ENCODE assay signal across 1 cellular context in the genomic region with DNA sequence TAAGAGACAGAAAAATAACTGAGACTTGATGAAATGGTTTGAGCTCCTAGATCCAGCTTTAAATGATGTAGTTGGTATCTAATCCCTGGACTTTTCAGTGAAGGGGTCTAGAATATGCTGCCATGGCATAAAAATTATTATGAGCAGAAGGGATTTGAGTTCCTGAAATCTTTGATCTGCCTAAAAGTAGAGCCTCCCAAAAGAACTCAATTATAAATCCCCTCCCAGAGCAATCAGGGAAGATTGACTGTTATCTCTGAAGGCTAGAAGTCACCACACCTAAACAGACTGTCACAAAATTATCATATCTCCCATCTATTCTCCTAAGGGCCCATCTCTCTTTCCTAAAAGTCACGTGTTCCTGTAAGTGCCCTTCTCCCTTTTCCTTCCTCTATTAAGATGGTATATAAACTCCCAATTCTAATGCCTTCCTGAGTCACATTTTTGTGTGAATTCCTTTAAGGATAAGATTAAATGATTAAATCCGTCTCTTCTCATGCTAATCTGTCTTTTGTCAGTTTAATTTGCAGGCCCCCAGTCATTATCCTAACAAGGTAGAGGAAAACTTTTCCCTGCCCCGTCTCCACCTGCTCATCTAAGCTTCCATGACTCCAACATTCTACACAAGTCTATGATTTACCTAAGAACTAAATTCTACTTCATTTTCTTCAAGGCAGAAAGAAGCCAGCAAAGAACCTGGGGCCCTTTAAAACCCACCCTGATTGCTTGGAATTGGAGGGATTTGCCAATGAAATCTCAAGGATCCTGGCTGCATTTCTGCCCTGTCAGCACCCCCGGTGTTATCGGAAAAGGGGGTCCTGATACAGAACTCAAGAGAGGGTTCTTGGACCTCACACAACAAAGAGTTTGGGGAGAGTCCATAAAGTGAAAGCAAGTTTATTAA.
TF ChIP-seq lines count a peak whose summit lies in the region.

No MANE protein-coding gene starts in this region.

TF ChIP-seq in H1, 55 proteins besides CTCF, POLR2A, EP300 and RAD21 (continued from another document):
- TF ChIP-seq POLR2AphosphoS5 (IDR thresholded peaks at IDR 0.05; ENCODE audit: low read depth, low read length): no peak
